ENCODE assay signal across 8 cellular contexts in the genomic region with DNA sequence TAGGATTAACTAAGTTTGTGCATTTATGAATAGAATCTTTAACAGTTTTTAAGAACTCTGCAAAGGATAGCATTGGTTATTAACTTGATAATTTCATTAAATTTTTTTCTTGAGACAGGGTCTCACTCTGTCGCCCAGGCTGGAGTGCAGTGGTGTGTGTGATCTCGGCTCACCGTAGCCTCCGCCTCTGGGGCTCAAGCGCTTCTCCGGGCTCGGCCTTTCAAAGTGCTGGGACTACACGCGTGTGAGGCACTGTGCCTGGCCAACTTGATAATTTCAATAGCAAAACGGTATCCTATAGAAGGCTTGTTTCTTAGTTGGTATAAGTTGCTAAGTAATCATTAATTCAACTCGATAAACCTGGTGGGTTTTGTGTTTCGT. TPM values are rescaled to one million over a fixed set of nuclear protein-coding genes. Genes with fewer than 3 reads are reported as not detected.
DNase-seq lines count a peak whose midpoint lies in the region; ATAC-seq and TF ChIP-seq lines count a peak whose summit lies in the region.

No MANE protein-coding gene starts in this region.

- H3F3A ChIP-seq in neural progenitor cell (ENCODE audit: low read depth) = peaks cover 5% of the 10 kb centered on the region

- H3K27ac ChIP-seq in KMS-11 (peak overlapping the region; percentile 49), duodenal mucosa (ENCODE audit: low read depth, low read length) (no peak overlapping the region), neural progenitor cell (no peak overlapping the region)

- H3K9ac ChIP-seq in KMS-11 = peak overlapping the region; percentile 55; the same call in 1 of the 2 replicates
- peak overlapping the region in 1 of 2 donors; percentile 23 for H3K9ac ChIP-seq in duodenal mucosa (ENCODE audit: low read depth in 1 of 2, low read length in 2 of 2)
- no peak overlapping the region for H3K9ac ChIP-seq in neural progenitor cell

- peak overlapping the region; percentile 84 for H3K4me3 Mint-ChIP-seq in neural progenitor cell

- H3K4me1 ChIP-seq in KMS-11 (ENCODE audit: low read depth, poor library complexity, severe bottlenecking) (peaks cover 5% of the 10 kb centered on the region), duodenal mucosa (ENCODE audit: control insufficient read depth in 1 of 2, insufficient read depth in 2 of 2, low read length in 2 of 2) (peaks cover 25 to 34% of the 10 kb centered on the region in 2 donors), neural progenitor cell (no peaks in the 10 kb centered on the region)

- ATAC-seq in GM21381 (IDR thresholded peaks at IDR 0.05; ENCODE audit: unreplicated experiment) (peak; percentile 23), GM18873 (IDR thresholded peaks at IDR 0.05; ENCODE audit: low FRiP score, unreplicated experiment) (no peak)

- no peak for TF ChIP-seq CTCF in KMS-11 (conservative IDR thresholded peaks at IDR 0.05; ENCODE audit: low read depth, low read length)
- TF ChIP-seq CTCF in neural progenitor cell (IDR thresholded peaks at IDR 0.05) = no peak
- TF ChIP-seq CTCF in GM13977 (IDR thresholded peaks at IDR 0.05; ENCODE audit: extremely low read depth, insufficient read depth, missing control alignments) = no peak

- H3K4me3 ChIP-seq in KMS-11 (IDR thresholded peaks at IDR 0.05; ENCODE audit: insufficient read depth, low read depth, low read length) (no peak overlapping the region), duodenal mucosa (ENCODE audit: low read depth in 1 of 2, low read length in 2 of 2) (peak overlapping the region; percentile 71 to 73), neural progenitor cell (peak overlapping the region; percentile 32)

- no peaks in the 10 kb centered on the region for H3K9me3 Mint-ChIP-seq in neural progenitor cell

- peak; percentile 71 for DNase-seq in DMS53 (lab: John Stamatoyannopoulos, UW)
- DNase-seq in neural progenitor cell (ENCODE audit: low spot score) = no peak
- no peak for DNase-seq in GM13977 (ENCODE audit: low spot score)
- DNase-seq in A172 (ENCODE audit: low spot score) = no peak

- in situ Hi-C loops in GM13977 (cut with MboI; ENCODE audit: low pct_unique_long_range_greater_than_20kb, low sequenced_read_pairs, unreplicated experiment) = no loop called here

- H3K4me2 ChIP-seq in KMS-11 = peak overlapping the region; percentile 53
- H3K4me2 ChIP-seq in neural progenitor cell = peak overlapping the region; percentile 47

- peaks cover 23% of the 10 kb centered on the region for H3K79me2 ChIP-seq in KMS-11 (ENCODE audit: insufficient read depth, low read depth)
- H3K79me2 ChIP-seq in neural progenitor cell (ENCODE audit: low read depth) = no peaks in the 10 kb centered on the region

- no peaks in the 10 kb centered on the region for H3K9me3 ChIP-seq in duodenal mucosa (ENCODE audit: control insufficient read depth in 1 of 2, low read length in 2 of 2)
- H3K9me3 ChIP-seq in neural progenitor cell (ENCODE audit: low read depth) = no peaks in the 10 kb centered on the region

- H3K36me3 ChIP-seq in KMS-11 (ENCODE audit: insufficient read depth) = no peaks in the 10 kb centered on the region
- H3K36me3 ChIP-seq in duodenal mucosa (ENCODE audit: control insufficient read depth in 1 of 2, insufficient read depth in 2 of 2, low read length in 2 of 2) = no peaks in the 10 kb centered on the region
- no peaks in the 10 kb centered on the region for H3K36me3 ChIP-seq in neural progenitor cell

- no peaks in the 10 kb centered on the region for H3K27me3 Mint-ChIP-seq in neural progenitor cell (ENCODE audit: insufficient read depth, low read depth)

- H4K20me1 ChIP-seq in KMS-11 (ENCODE audit: insufficient read depth) (no peaks in the 10 kb centered on the region), neural progenitor cell (ENCODE audit: low read depth) (no peaks in the 10 kb centered on the region)

- no peak overlapping the region for H3K27ac Mint-ChIP-seq in neural progenitor cell

- peak overlapping the region; percentile 77; the same call in 1 of the 2 replicates for H2AFZ ChIP-seq in KMS-11 (ENCODE audit: low read depth)
- H2AFZ ChIP-seq in neural progenitor cell (replicated peaks) = no peak overlapping the region

- peaks cover 10% of the 10 kb centered on the region for H3K36me3 Mint-ChIP-seq in neural progenitor cell

- H3K27me3 ChIP-seq in KMS-11 (ENCODE audit: insufficient read depth, low read depth) (no peaks in the 10 kb centered on the region), duodenal mucosa (ENCODE audit: control insufficient read depth in 1 of 2, insufficient read depth in 2 of 2, low read length in 2 of 2) (no peaks in the 10 kb centered on the region), neural progenitor cell (no peaks in the 10 kb centered on the region)

- peaks cover 8% of the 10 kb centered on the region for H3K4me1 Mint-ChIP-seq in neural progenitor cell

RNA-seq across cellular contexts. Expression of gene ADNP2, which starts 38.0 kb away (rescaled TPM):
- total RNA-seq in neural progenitor cell (ENCODE audit: low replicate concordance) = 52.4 and 72.4 TPM in 2 replicates
- total RNA-seq in A172 (2014; rRNA removed; shearing (Covaris generic)) = 17.9 and 18.6 TPM in 2 replicates
